22 cellular contexts compared by ENCODE assay signal in the genomic region with DNA sequence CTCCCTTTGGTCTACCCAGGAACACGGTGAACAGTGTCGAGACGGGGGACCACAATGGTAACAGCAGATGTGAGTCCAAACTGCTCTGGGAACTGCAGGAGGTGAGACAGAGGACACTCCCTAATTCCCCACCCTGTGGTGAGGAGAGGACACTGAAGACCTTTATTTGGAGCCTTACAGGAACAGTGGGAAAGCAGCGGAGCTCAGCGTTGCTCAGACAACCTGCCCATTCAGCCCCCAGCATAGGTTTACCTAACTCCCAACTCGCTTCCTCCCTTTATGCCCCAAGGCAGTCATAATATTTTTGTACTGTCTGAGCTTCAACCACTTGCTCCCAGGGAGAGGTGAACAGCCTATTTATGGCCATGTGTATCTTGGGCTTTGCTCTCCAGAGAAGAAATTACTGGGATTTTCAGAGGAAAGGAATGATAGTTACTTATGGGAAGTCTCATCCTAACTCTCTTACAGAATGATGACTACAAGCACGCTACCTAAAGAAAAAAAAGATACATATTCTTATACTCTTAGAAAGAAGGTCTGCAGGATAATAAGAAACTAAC. TPM values are rescaled to one million over a fixed set of nuclear protein-coding genes. Genes with fewer than 3 reads are reported as not detected.
DNase-seq lines count a peak whose midpoint lies in the region; ATAC-seq and TF ChIP-seq lines count a peak whose summit lies in the region.
"Had no signal": no experiment of that assay in that cellular context is flagged by ENCODE, and none has a peak within 500 bp of the region (broad histone marks: within the 10 kb centered on the region; RNA-seq: fewer than 3 reads in every experiment).

No MANE protein-coding gene starts in this region.

- POLR2A ChIA-PET in HEK293 (lab: Yijun Ruan, JAX), result no interaction called here

- intact Hi-C loops in upper lobe of right lung (cut with DNase I), result no loop called here

- TF ChIP-seq CTCF in HEK293 (tag by site-specific recombination; IDR thresholded peaks at IDR 0.05) (no peak), epithelial cell of esophagus (IDR thresholded peaks at IDR 0.05; ENCODE audit: insufficient read depth, low read depth, low read length, missing control alignments) (no peak), upper lobe of right lung (IDR thresholded peaks at IDR 0.05) (no peak)

- H3K4me1 ChIP-seq in HEK293 (ENCODE audit: control insufficient read depth, insufficient read depth, low read length) (no peaks in the 10 kb centered on the region), upper lobe of right lung (no peaks in the 10 kb centered on the region)
- H3K4me1 ChIP-seq: adrenal gland, uterus had no signal

- H3K4me3 ChIP-seq in HEK293 (ENCODE audit: low read depth, low read length) (no peak overlapping the region), epithelial cell of esophagus (ENCODE audit: low read length) (no peak overlapping the region), upper lobe of right lung (no peak overlapping the region)
- H3K4me3 ChIP-seq: adrenal gland, lung, right atrium auricular region, uterus had no signal

- CTCF ChIA-PET in HEK293 (lab: Yijun Ruan, JAX), result interaction anchor here (0.6 to 1.4 kb wide), 2 partner anchors 46 to 53 kb away, joined by 3 to 4 read pairs; no protein-coding TSS in a partner anchor

- H3K27me3 ChIP-seq in upper lobe of right lung, result no peaks in the 10 kb centered on the region
- H3K27me3 ChIP-seq: adrenal gland, right atrium auricular region, uterus had no signal

- H3K36me3 ChIP-seq in HEK293 (ENCODE audit: control insufficient read depth in 2 of 2, insufficient read depth in 1 of 2, low read length in 2 of 2) (no peaks in the 10 kb centered on the region), upper lobe of right lung (no peaks in the 10 kb centered on the region)
- H3K36me3 ChIP-seq: adrenal gland, right atrium auricular region, uterus had no signal

- peak in 2 of 3 experiments; percentile 46 to 64 for DNase-seq in NCI-H1417 (lab: John Stamatoyannopoulos, UW)
- DNase-seq in NCI-H1417 treated with DMSO at 0.1 percent for 48 hours (lab: John Stamatoyannopoulos, UW), result no peak
- DNase-seq in SK-MEL-5 (ENCODE audit: low read depth, low spot score), result peak; percentile 77
- peak; percentile 23 for DNase-seq in epithelial cell of esophagus (ENCODE audit: low read depth)
- DNase-seq in NAMALWA (ENCODE audit: low spot score), result no peak
- DNase-seq in upper lobe of right lung, result no peak
- DNase-seq: activated CD8-positive, alpha-beta memory T cell treated with anti-CD3 and anti-CD28 coated beads for 24 hours; adrenal gland; central memory CD4-positive, alpha-beta T cell; DMS79; erythroblast; foreskin melanocyte; H7; kidney; NCI-H1436; uterus had no signal

- H3K27ac ChIP-seq in HEK293 (ENCODE audit: extremely low read depth, low read depth, low read length), result no peak overlapping the region
- no peak overlapping the region for H3K27ac ChIP-seq in upper lobe of right lung
- H3K27ac ChIP-seq: 22Rv1, adrenal gland, right atrium auricular region, uterus, VCaP had no signal

- H3K9me3 ChIP-seq in HEK293 (ENCODE audit: control insufficient read depth, insufficient read depth, low read depth, low read length) (no peaks in the 10 kb centered on the region), upper lobe of right lung (no peaks in the 10 kb centered on the region)
- H3K9me3 ChIP-seq: adrenal gland, right atrium auricular region, uterus had no signal

- in situ Hi-C loops in SK-MEL-5 (cut with HindIII; ENCODE audit: low pct_unique_long_range_greater_than_20kb, low sequenced_read_pairs), result no loop called here

- ATAC-seq in upper lobe of right lung (no peak), GM21723 (IDR thresholded peaks at IDR 0.05; ENCODE audit: unreplicated experiment) (no peak)

TF ChIP-seq in HEK293, 187 proteins besides CTCF, POLR2A, EP300 and RAD21 (continues in another document):
- TF ChIP-seq, protein P1, sequence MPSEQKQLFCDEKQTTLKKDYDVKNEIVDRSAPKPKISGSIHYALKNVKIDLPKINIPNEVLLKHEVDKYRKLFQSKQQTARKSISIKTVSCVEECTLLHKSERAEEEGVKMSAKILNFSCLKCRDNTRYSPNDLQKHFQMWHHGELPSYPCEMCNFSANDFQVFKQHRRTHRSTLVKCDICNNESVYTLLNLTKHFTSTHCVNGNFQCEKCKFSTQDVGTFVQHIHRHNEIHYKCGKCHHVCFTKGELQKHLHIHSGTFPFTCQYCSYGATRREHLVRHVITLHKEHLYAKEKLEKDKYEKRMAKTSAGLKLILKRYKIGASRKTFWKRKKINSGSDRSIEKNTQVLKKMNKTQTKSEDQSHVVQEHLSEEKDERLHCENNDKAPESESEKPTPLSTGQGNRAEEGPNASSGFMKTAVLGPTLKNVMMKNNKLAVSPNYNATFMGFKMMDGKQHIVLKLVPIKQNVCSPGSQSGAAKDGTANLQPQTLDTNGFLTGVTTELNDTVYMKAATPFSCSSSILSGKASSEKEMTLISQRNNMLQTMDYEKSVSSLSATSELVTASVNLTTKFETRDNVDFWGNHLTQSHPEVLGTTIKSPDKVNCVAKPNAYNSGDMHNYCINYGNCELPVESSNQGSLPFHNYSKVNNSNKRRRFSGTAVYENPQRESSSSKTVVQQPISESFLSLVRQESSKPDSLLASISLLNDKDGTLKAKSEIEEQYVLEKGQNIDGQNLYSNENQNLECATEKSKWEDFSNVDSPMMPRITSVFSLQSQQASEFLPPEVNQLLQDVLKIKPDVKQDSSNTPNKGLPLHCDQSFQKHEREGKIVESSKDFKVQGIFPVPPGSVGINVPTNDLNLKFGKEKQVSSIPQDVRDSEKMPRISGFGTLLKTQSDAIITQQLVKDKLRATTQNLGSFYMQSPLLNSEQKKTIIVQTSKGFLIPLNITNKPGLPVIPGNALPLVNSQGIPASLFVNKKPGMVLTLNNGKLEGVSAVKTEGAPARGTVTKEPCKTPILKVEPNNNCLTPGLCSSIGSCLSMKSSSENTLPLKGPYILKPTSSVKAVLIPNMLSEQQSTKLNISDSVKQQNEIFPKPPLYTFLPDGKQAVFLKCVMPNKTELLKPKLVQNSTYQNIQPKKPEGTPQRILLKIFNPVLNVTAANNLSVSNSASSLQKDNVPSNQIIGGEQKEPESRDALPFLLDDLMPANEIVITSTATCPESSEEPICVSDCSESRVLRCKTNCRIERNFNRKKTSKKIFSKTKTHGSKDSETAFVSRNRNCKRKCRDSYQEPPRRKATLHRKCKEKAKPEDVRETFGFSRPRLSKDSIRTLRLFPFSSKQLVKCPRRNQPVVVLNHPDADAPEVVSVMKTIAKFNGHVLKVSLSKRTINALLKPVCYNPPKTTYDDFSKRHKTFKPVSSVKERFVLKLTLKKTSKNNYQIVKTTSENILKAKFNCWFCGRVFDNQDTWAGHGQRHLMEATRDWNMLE (tag by site-specific recombination; conservative IDR thresholded peaks at IDR 0.05; ENCODE audit: low read depth), result no peak
- TF ChIP-seq, protein P2, sequence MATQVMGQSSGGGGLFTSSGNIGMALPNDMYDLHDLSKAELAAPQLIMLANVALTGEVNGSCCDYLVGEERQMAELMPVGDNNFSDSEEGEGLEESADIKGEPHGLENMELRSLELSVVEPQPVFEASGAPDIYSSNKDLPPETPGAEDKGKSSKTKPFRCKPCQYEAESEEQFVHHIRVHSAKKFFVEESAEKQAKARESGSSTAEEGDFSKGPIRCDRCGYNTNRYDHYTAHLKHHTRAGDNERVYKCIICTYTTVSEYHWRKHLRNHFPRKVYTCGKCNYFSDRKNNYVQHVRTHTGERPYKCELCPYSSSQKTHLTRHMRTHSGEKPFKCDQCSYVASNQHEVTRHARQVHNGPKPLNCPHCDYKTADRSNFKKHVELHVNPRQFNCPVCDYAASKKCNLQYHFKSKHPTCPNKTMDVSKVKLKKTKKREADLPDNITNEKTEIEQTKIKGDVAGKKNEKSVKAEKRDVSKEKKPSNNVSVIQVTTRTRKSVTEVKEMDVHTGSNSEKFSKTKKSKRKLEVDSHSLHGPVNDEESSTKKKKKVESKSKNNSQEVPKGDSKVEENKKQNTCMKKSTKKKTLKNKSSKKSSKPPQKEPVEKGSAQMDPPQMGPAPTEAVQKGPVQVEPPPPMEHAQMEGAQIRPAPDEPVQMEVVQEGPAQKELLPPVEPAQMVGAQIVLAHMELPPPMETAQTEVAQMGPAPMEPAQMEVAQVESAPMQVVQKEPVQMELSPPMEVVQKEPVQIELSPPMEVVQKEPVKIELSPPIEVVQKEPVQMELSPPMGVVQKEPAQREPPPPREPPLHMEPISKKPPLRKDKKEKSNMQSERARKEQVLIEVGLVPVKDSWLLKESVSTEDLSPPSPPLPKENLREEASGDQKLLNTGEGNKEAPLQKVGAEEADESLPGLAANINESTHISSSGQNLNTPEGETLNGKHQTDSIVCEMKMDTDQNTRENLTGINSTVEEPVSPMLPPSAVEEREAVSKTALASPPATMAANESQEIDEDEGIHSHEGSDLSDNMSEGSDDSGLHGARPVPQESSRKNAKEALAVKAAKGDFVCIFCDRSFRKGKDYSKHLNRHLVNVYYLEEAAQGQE (tag by site-specific recombination; IDR thresholded peaks at IDR 0.05), result no peak
- TF ChIP-seq BCL11A (tag by site-specific recombination; IDR thresholded peaks at IDR 0.05; ENCODE audit: low read depth) (no peak), SP3 (tag by site-specific recombination; IDR thresholded peaks at IDR 0.05) (no peak), SALL2 (tag by site-specific recombination; IDR thresholded peaks at IDR 0.05; ENCODE audit: borderline replicate concordance) (no peak), GLIS1 (tag by site-specific recombination; IDR thresholded peaks at IDR 0.05) (peak; percentile 61), ZNF211 (tag by site-specific recombination; IDR thresholded peaks at IDR 0.05; ENCODE audit: low read depth) (no peak), WT1 (tag by site-specific recombination; IDR thresholded peaks at IDR 0.05) (0 out of 2 replicates have a peak, but pooled peaks have one; percentile 64), ZIC2 (tag by site-specific recombination; IDR thresholded peaks at IDR 0.05) (0 out of 2 replicates have a peak, but pooled peaks have one; percentile 32), ZNF157 (tag by site-specific recombination; IDR thresholded peaks at IDR 0.05) (no peak), MZF1 (tag by site-specific recombination; IDR thresholded peaks at IDR 0.05; ENCODE audit: borderline replicate concordance) (0 out of 2 replicates have a peak, but pooled peaks have one; percentile 20), ZNF354C (tag by site-specific recombination; IDR thresholded peaks at IDR 0.05; ENCODE audit: borderline replicate concordance, low read depth) (no peak), ZBTB7A (tag by site-specific recombination; IDR thresholded peaks at IDR 0.05; ENCODE audit: low read depth) (no peak), ZBTB20 (tag by site-specific recombination; IDR thresholded peaks at IDR 0.05) (no peak)

RNA-seq across cellular contexts. Expression of a gene that starts 34.0 kb away (rescaled TPM):
- 20.9 and 21.3 TPM in 2 replicates for total RNA-seq in SK-MEL-5 (2014; rRNA removed; shearing (Covaris generic))
- 13.8 and 19.4 TPM in 2 replicates for polyA plus RNA-seq in SK-MEL-5 (2015; cell fraction: cytosol; rRNA removed)
- polyA plus RNA-seq in SK-MEL-5 (2015; cell fraction: nucleus; rRNA removed), result 15.4 and 22.4 TPM in 2 replicates
- 0.32 TPM for total RNA-seq in upper lobe of right lung

RNA-seq across cellular contexts. Expression of a gene that starts 51.8 kb away (rescaled TPM):
- total RNA-seq in SK-MEL-5 (2014; rRNA removed; shearing (Covaris generic)), result 154 and 171 TPM in 2 replicates
- polyA plus RNA-seq in SK-MEL-5 (2015; cell fraction: cytosol; rRNA removed), result 134 and 216 TPM in 2 replicates
- 85.4 and 120 TPM in 2 replicates for polyA plus RNA-seq in SK-MEL-5 (2015; cell fraction: nucleus; rRNA removed)
- total RNA-seq in upper lobe of right lung, result 95.3 TPM

Comparison
In these comparisons a context has a peak if more than half of its experiments do, and no peak if none do; other contexts are left out.
1. DNase-seq: peak in NCI-H1417 (2 of 3), SK-MEL-5 (single experiment) and epithelial cell of esophagus (single experiment); none in NCI-H1417 treated with DMSO at 0.1 percent for 48 hours (single experiment), NAMALWA (single experiment) and upper lobe of right lung (single experiment).
2. RNA of a gene that starts 34.0 kb away (total RNA-seq): 20.9 to 21.3 TPM in SK-MEL-5; 0.32 TPM in upper lobe of right lung (single experiment); every median in the first group is over 10 times any median in the second.